Comparison of ENCODE assay signal across 9 cellular contexts in the genomic region with DNA sequence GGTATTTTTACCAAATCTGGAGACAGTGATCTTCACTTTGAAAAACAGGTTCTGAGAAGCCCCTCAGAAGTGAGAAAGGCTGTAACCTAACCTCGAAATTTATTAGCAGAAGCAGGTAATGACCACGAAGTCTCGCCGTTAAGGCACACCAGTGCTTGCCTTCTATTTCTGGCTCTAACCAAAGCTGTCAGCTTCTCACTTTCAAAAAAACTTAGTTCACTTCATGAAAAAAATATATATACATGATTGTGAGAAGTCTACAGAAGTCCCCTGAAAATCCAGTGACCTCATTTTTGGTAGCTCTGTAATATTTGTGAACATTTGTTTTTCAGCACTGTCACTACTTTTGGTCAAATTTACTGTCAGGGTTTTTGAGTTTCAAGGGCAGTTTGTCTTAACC. TPM values are rescaled to one million over a fixed set of nuclear protein-coding genes. Genes with fewer than 3 reads are reported as not detected.
DNase-seq lines count a peak whose midpoint lies in the region; ATAC-seq and TF ChIP-seq lines count a peak whose summit lies in the region.
"Had no signal": no experiment of that assay in that cellular context is flagged by ENCODE, and none has a peak within 500 bp of the region (broad histone marks: within the 10 kb centered on the region; RNA-seq: fewer than 3 reads in every experiment).

No MANE protein-coding gene starts in this region.

- no peak for DNase-seq in islet precursor cell
- DNase-seq in stimulated activated naive CD8-positive, alpha-beta T cell treated with anti-CD3 and anti-CD28 coated beads, Interleukin-15, Interleukin-2, amounts not matched to agents 100 U/mL and 50 U/mL, for 24 hours = no peak
- no peak for DNase-seq in occipital lobe (lab: John Stamatoyannopoulos, UW)
- no peak for DNase-seq in NOMO-1 treated with dmso at 0.1 percent for 144 hours (lab: John Stamatoyannopoulos, UW; ENCODE audit: unreplicated experiment)
- DNase-seq: NCI-H748 treated with DMSO at 0.1 percent for 48 hours had no signal

- no peaks in the 10 kb centered on the region for H4K20me1 ChIP-seq in KMS-11 (ENCODE audit: insufficient read depth)

- peaks cover 27% of the 10 kb centered on the region for H3K4me1 ChIP-seq in KMS-11 (ENCODE audit: low read depth, poor library complexity, severe bottlenecking)

- no peak for TF ChIP-seq POLR2A in GM18505 (IDR thresholded peaks at IDR 0.05; ENCODE audit: borderline replicate concordance, extremely low read depth, insufficient read depth, insufficient read length)

- H3K36me3 ChIP-seq in KMS-11 (ENCODE audit: insufficient read depth) = no peaks in the 10 kb centered on the region

- TF ChIP-seq CTCF in KMS-11 (conservative IDR thresholded peaks at IDR 0.05; ENCODE audit: low read depth, low read length) = no peak

- no peak overlapping the region; the same call in 1 of the 2 replicates for H2AFZ ChIP-seq in KMS-11 (ENCODE audit: low read depth)

- no peak overlapping the region for H3K4me3 ChIP-seq in KMS-11 (IDR thresholded peaks at IDR 0.05; ENCODE audit: insufficient read depth, low read depth, low read length)

- H3K27ac ChIP-seq in KMS-11 = no peak overlapping the region

- peak; percentile 75 for ATAC-seq in GM18505 (IDR thresholded peaks at IDR 0.05; ENCODE audit: unreplicated experiment)
- ATAC-seq in GM19438 (IDR thresholded peaks at IDR 0.05; ENCODE audit: low read depth, unreplicated experiment) = peak; percentile 83
- ATAC-seq in HG02870 (IDR thresholded peaks at IDR 0.05; ENCODE audit: unreplicated experiment) = peak; percentile 74
- no peak for ATAC-seq in stimulated activated naive CD8-positive, alpha-beta T cell treated with anti-CD3 and anti-CD28 coated beads, Interleukin-15, Interleukin-2, amounts not matched to agents 100 U/mL and 50 U/mL, for 24 hours

- no peaks in the 10 kb centered on the region for H3K79me2 ChIP-seq in KMS-11 (ENCODE audit: insufficient read depth, low read depth)

- no peak overlapping the region for H3K9ac ChIP-seq in KMS-11

- peak overlapping the region; percentile 22; the same call in 1 of the 2 replicates for H3K4me2 ChIP-seq in KMS-11

- no peaks in the 10 kb centered on the region for H3K27me3 ChIP-seq in KMS-11 (ENCODE audit: insufficient read depth, low read depth)

RNA-seq across cellular contexts. Expression of a gene that starts 19.1 kb away (rescaled TPM):
- 142 TPM for total RNA-seq in occipital lobe
